In the genomic region with DNA sequence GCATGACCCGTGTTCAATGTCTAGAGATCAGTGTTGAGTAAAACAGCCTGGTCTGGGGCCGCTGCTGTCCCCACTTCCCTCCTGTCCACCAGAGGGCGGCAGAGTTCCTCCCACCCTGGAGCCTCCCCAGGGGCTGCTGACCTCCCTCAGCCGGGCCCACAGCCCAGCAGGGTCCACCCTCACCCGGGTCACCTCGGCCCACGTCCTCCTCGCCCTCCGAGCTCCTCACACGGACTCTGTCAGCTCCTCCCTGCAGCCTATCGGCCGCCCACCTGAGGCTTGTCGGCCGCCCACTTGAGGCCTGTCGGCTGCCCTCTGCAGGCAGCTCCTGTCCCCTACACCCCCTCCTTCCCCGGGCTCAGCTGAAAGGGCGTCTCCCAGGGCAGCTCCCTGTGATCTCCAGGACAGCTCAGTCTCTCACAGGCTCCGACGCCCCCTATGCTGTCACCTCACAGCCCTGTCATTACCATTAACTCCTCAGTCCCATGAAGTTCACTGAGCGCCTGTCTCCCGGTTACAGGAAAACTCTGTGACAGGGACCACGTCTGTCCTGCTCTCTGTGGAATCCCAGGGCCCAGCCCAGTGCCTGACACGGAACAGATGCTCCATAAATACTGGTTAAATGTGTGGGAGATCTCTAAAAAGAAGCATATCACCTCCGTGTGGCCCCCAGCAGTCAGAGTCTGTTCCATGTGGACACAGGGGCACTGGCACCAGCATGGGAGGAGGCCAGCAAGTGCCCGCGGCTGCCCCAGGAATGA, we compare ENCODE assay signal across 8 cellular contexts. TPM values are rescaled to one million over a fixed set of nuclear protein-coding genes. Genes with fewer than 3 reads are reported as not detected.
DNase-seq lines count a peak whose midpoint lies in the region; ATAC-seq, FAIRE-seq and TF ChIP-seq lines count a peak whose summit lies in the region.

No MANE protein-coding gene starts in this region.

- no peaks in the 10 kb centered on the region for H3K36me3 ChIP-seq in neutrophil

- DNase-seq in DMS114 treated with DMSO at 0.1 percent for 48 hours (lab: John Stamatoyannopoulos, UW; ENCODE audit: unreplicated experiment), result peak; percentile 40
- peak; percentile 60 for DNase-seq in HT1080 (ENCODE audit: low read depth)
- DNase-seq in NOMO-1 treated with dmso at 0.1 percent for 144 hours (lab: John Stamatoyannopoulos, UW; ENCODE audit: unreplicated experiment), result peak; percentile 76
- peak; percentile 31 for DNase-seq in activated CD8-positive, alpha-beta memory T cell treated with anti-CD3 and anti-CD28 coated beads, Interleukin-2, amount 50 U/mL, for 24 hours (ENCODE audit: extremely low read depth)
- DNase-seq in urothelium cell line (ENCODE audit: low spot score), result peak; percentile 83

- peak overlapping the region; percentile 63 to 78 for H3K4me3 ChIP-seq in neutrophil (ENCODE audit: low read depth in 1 of 2, low read length in 1 of 2)

- ATAC-seq in esophagus mucosa (peak; percentile 80), HG02870 (IDR thresholded peaks at IDR 0.05; ENCODE audit: unreplicated experiment) (no peak)

- no peak for FAIRE-seq in urothelium cell line (lab: Jason Lieb, UNC)

- peaks cover 6 to 7% of the 10 kb centered on the region in 2 experiments for H3K4me1 ChIP-seq in neutrophil (ENCODE audit: control insufficient read depth in 1 of 2, insufficient read depth in 1 of 2, low read depth in 1 of 2, low read length in 1 of 2)

- H3K9me3 ChIP-seq in neutrophil, result no peaks in the 10 kb centered on the region

- TF ChIP-seq CTCF in neutrophil (IDR thresholded peaks at IDR 0.05), result peak; percentile 97

- H3K27ac ChIP-seq in neutrophil, result peak overlapping the region; percentile 54

- peaks cover 31% of the 10 kb centered on the region for H3K27me3 ChIP-seq in neutrophil

RNA-seq across cellular contexts. Expression of gene CEACAM5, which starts 1.5 kb away (rescaled TPM):
- not detected in 2 replicates for total RNA-seq in HT1080 (2014; rRNA removed; shearing (Covaris generic))
- not detected in 2 replicates for polyA plus RNA-seq in HT1080 (2015; cell fraction: cytosol; rRNA removed)
- not detected in 2 replicates for polyA plus RNA-seq in HT1080 (2015; cell fraction: nucleus; rRNA removed)
- 369 TPM for total RNA-seq in esophagus mucosa

RNA-seq across cellular contexts. Expression of gene CEACAM7, which starts 18.9 kb away (rescaled TPM):
- not detected in 2 replicates for total RNA-seq in HT1080 (2014; rRNA removed; shearing (Covaris generic))
- not detected in 2 replicates for polyA plus RNA-seq in HT1080 (2015; cell fraction: cytosol; rRNA removed)
- polyA plus RNA-seq in HT1080 (2015; cell fraction: nucleus; rRNA removed), result not detected in 2 replicates
- 71.9 TPM for total RNA-seq in esophagus mucosa

RNA-seq across cellular contexts. Expression of gene CEACAM6, which starts 48.4 kb away (rescaled TPM):
- total RNA-seq in HT1080 (2014; rRNA removed; shearing (Covaris generic)), result not detected in 2 replicates
- polyA plus RNA-seq in HT1080 (2015; cell fraction: cytosol; rRNA removed), result not detected in 2 replicates
- polyA plus RNA-seq in HT1080 (2015; cell fraction: nucleus; rRNA removed), result not detected in 2 replicates
- total RNA-seq in esophagus mucosa, result 268 TPM

Comparison
In these comparisons a context has a peak if more than half of its experiments do, and no peak if none do; other contexts are left out.
1. DNase-seq: peak in every context shown above with its lines; median percentile 83 in urothelium cell line; 76 in NOMO-1 treated with dmso at 0.1 percent for 144 hours; 60 in HT1080; 40 in DMS114 treated with DMSO at 0.1 percent for 48 hours; 31 in activated CD8-positive, alpha-beta memory T cell treated with anti-CD3 and anti-CD28 coated beads, Interleukin-2, amount 50 U/mL, for 24 hours.
2. RNA of gene CEACAM5, which starts 1.5 kb away (total RNA-seq): 369 TPM in esophagus mucosa (single experiment); not detected in HT1080; every median in the first group is over 100 times any median in the second.
3. RNA of gene CEACAM7, which starts 18.9 kb away (total RNA-seq): 71.9 TPM in esophagus mucosa (single experiment); not detected in HT1080; every median in the first group is over 10 times any median in the second.
4. RNA of gene CEACAM6, which starts 48.4 kb away (total RNA-seq): 268 TPM in esophagus mucosa (single experiment); not detected in HT1080; every median in the first group is over 100 times any median in the second.